ENCODE assay signal across 35 cellular contexts in the genomic region with DNA sequence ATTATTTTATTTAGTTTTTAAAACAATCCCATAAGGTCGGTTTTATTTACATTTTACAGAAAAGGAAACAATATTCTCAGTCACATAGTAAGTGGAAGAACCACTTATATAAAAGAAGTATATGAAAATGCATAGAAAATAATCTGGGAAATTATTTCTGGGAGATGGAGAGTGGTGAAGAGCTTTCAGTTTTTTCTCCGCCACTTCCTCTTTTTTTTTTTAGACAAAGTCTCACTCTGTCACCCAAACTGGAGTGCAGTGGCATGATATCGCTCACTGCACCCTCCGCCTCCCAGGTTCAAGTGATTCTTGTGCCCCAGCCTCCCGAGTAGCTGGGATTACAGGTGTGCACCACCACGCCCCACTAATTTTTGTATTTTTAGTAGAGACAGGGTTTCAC. TPM values are rescaled to one million over a fixed set of nuclear protein-coding genes. Genes with fewer than 3 reads are reported as not detected.
"Had no signal": no experiment of that assay in that cellular context is flagged by ENCODE, and none has a peak within 500 bp of the region (broad histone marks: within the 10 kb centered on the region; RNA-seq: fewer than 3 reads in every experiment).

No MANE protein-coding gene starts in this region.

- H3K36me3 ChIP-seq: ascending aorta, breast epithelium, cardiac muscle cell, colonic mucosa, esophagus squamous epithelium, gastroesophageal sphincter had no signal

- H3K27me3 ChIP-seq: ascending aorta, breast epithelium, cardiac muscle cell, colonic mucosa, esophagus squamous epithelium, gastroesophageal sphincter had no signal

- DNase-seq: activated CD4-positive, alpha-beta memory T cell treated with anti-CD3 and anti-CD28 coated beads, Interleukin-2, amount 10 ng/mL, durations not matched to agents 7 days and 5 days; activated CD4-positive, alpha-beta T cell treated with anti-CD3 and anti-CD28 coated beads for 1 hour; activated CD4-positive, alpha-beta T cell treated with anti-CD3 and anti-CD28 coated beads for 4 hours; activated CD4-positive, alpha-beta T cell treated with anti-CD3 and anti-CD28 coated beads, Interleukin-2, amount 10 ng/mL, durations not matched to agents 7 days and 5 days; activated CD4-positive, alpha-beta T cell treated with anti-CD3 and anti-CD28 coated beads, Interleukin-2, amount 50 U/mL, for 4 hours; activated CD8-positive, alpha-beta memory T cell treated with anti-CD3 and anti-CD28 coated beads, Interleukin-2, amount 50 U/mL, for 48 hours; activated gamma-delta T cell; activated naive CD4-positive, alpha-beta T cell; activated naive CD4-positive, alpha-beta T cell treated with anti-CD3 and anti-CD28 coated beads, Interleukin-2, amount 10 ng/mL, durations not matched to agents 7 days and 5 days; activated naive CD8-positive, alpha-beta T cell treated with anti-CD3 and anti-CD28 coated beads, Interleukin-2, amount 10 ng/mL, durations not matched to agents 7 days and 5 days; activated T-cell treated with anti-CD3 and anti-CD28 coated beads for 4 hours; activated T-cell treated with anti-CD3 and anti-CD28 coated beads, Interleukin-2, amount 50 U/mL, for 24 hours; activated T-cell treated with anti-CD3 and anti-CD28 coated beads, Interleukin-2, amount 50 U/mL, for 72 hours; central memory CD4-positive, alpha-beta T cell; cerebellar nuclear complex; colonic mucosa; effector CD8-positive, alpha-beta T cell; esophagus squamous epithelium; foreskin melanocyte; head of caudate nucleus; T-helper 17 cell; T1000 had no signal

- H3K4me1 ChIP-seq: ascending aorta, breast epithelium, colonic mucosa, esophagus squamous epithelium, gastroesophageal sphincter had no signal

- H3K4me3 ChIP-seq: ascending aorta, breast epithelium, cardiac muscle cell, colonic mucosa, esophagus squamous epithelium, gastroesophageal sphincter had no signal

- FAIRE-seq: endometrium, endothelial cell of umbilical vein, TTC549 had no signal

- H3K27ac ChIP-seq: ascending aorta, breast epithelium, cardiac muscle cell, colonic mucosa, epithelial cell of prostate, esophagus squamous epithelium, gastroesophageal sphincter, VCaP had no signal

- H3K9me3 ChIP-seq: ascending aorta, breast epithelium, colonic mucosa, esophagus squamous epithelium, gastroesophageal sphincter had no signal

- ATAC-seq: activated naive CD4-positive, alpha-beta T cell treated with anti-CD3 and anti-CD28 coated beads, Interleukin-2, amount 50 U/mL, for 72 hours; activated T-cell treated with anti-CD3 and anti-CD28 coated beads, Interleukin-2, amount 50 U/mL, for 72 hours; gastroesophageal sphincter; T-helper 17 cell; WTC11 had no signal

RNA-seq across cellular contexts. Expression of gene RAD51, which starts 21.2 kb away (rescaled TPM):
- total RNA-seq: ascending aorta had no signal

RNA-seq across cellular contexts. Expression of gene C15orf62, which starts 53.6 kb away (rescaled TPM):
- total RNA-seq: ascending aorta, fibroblast of villous mesenchyme, glomerular endothelial cell had no signal
